8 cellular contexts compared by ENCODE assay signal in the genomic region with DNA sequence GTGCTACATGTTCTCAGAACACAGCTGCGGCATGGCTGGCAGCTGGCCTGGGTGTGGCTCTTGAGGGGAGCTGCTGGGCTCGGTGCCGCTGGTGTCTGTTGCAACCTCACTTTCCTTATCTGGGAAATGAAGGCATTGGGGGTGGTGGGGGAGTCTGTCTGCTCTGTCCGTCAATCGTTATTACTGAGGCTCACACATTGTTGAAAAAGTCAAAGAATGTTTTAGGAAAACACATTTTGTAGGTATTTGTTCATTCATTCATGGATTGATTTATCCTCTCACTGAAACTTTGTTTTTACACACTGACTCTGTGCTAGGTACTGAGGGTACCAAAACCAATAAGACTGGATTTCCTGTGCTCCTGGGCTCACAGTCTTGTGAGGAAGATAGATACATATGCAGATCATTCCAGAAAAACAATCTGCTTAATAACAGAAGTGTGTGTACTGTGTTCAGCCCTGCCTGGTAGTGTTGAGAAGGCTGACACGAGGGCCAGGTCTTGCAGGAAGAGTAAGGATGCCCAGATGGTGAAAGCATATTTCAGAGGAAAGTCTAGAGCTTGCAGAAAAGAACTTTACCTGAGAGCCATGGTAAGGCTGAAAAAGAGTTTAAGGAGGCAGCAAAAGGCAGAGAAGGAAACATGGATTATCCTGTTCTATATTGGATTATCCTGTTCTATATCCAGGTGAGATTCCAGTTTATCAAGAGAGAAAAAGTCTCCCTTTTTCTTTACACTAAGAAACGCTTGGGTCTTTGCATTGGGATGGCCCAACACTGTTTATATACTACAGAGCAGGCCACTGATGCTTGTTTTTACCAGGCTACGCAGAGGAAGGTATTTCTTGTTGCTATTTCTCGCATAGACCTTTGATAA.
A peak's percentile ranks its signal among the peaks of the same experiment; 100 is the strongest.
DNase-seq lines count a peak whose midpoint lies in the region; ATAC-seq and TF ChIP-seq lines count a peak whose summit lies in the region.

No MANE protein-coding gene starts in this region.

- H3K36me3 ChIP-seq in psoas muscle (ENCODE audit: insufficient read depth in 1 of 2, low read depth in 1 of 2) = no peaks in the 10 kb centered on the region

- H3K9me3 ChIP-seq in psoas muscle = no peaks in the 10 kb centered on the region

- no peak overlapping the region for H3K4me3 ChIP-seq in psoas muscle

- intact Hi-C loops in psoas muscle (cut with DNase I) = loop anchor here (2.0 to 10.0 kb wide), 5 partner anchors 113 to 554 kb away; no protein-coding TSS in a partner anchor

- no peak for TF ChIP-seq CTCF in psoas muscle (IDR thresholded peaks at IDR 0.05)

- DNase-seq in UCSD-AML1 (lab: John Stamatoyannopoulos, UW; ENCODE audit: unreplicated experiment) = peak; percentile 21
- DNase-seq in effector CD8-positive, alpha-beta T cell (lab: John Stamatoyannopoulos, UW) = peak; percentile 8
- peak; percentile 77 to 91 for DNase-seq in psoas muscle
- DNase-seq in GDM1 (lab: John Stamatoyannopoulos, UW) = no peak

- no peak overlapping the region for H3K27ac ChIP-seq in psoas muscle

- 35 to 37% (median 37%) methylated on average over 9 of the region's 9 CpGs for WGBS in psoas muscle, 3 donors

- H3K4me1 ChIP-seq in psoas muscle = peaks cover 14% of the 10 kb centered on the region

- H3K27me3 ChIP-seq in psoas muscle (ENCODE audit: insufficient read depth in 3 of 3, low read length in 2 of 3) = no peaks in the 10 kb centered on the region

- ATAC-seq in HG02642 (IDR thresholded peaks at IDR 0.05; ENCODE audit: poor library complexity, unreplicated experiment) = peak; percentile 54
- peak; percentile 62 to 94 (median 88) for ATAC-seq in psoas muscle
- no peak for ATAC-seq in HG02798 (IDR thresholded peaks at IDR 0.05; ENCODE audit: poor library complexity, unreplicated experiment)
- no peak for ATAC-seq in HG02571 (IDR thresholded peaks at IDR 0.05; ENCODE audit: unreplicated experiment)
- ATAC-seq in GM19023 (IDR thresholded peaks at IDR 0.05; ENCODE audit: unreplicated experiment) = no peak

Comparison
In these comparisons a context has a peak if more than half of its experiments do, and no peak if none do; other contexts are left out.
1. ATAC-seq: peak in HG02642 (single experiment) and psoas muscle (4 of 4); none in HG02798 (single experiment), HG02571 (single experiment) and GM19023 (single experiment).